Comparison of ENCODE assay signal across 17 cellular contexts in the genomic region with DNA sequence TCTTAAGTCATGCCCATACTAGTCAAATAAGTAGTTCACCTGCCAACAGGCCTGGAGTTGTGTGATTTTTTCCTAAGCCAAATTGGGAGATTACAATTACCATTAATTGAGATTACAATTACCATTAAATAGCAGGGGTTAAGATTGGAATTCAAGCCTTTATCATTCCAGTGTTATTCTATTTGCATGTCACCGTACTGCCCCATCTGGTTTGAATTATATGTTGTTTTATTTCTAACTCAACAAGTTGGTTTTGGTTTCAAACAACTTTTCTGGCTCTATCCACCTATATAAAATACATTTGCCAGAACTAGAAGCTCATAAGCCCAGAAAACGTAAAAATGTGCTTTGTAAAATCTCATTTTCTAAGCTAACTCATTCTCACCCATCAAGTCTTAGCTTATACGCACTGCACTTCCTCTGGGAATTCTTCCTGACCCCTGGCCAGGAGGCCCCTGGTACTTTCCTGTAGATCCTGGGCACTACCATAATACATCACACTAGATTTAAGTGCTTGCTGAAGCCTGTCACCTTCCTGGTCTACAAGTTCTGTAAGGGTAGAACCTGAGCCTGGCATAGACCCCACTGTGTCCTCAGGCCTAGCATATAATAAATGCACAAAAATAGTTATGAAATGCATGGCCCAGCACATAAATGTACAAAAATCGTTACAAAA.
DNase-seq lines count a peak whose midpoint lies in the region; ATAC-seq and TF ChIP-seq lines count a peak whose summit lies in the region.
"Had no signal": no experiment of that assay in that cellular context is flagged by ENCODE, and none has a peak within 500 bp of the region (broad histone marks: within the 10 kb centered on the region; RNA-seq: fewer than 3 reads in every experiment).

No MANE protein-coding gene starts in this region.

- H3K27me3 Mint-ChIP-seq in HFFc6 (ENCODE audit: insufficient read depth) (no peaks in the 10 kb centered on the region), endodermal cell (ENCODE audit: insufficient read depth) (no peaks in the 10 kb centered on the region)
- H3K27me3 Mint-ChIP-seq in activated CD8-positive, alpha-beta memory T cell treated with anti-CD3 and anti-CD28 coated beads, Interleukin-2, amount 10 ng/mL, durations not matched to agents 7 days and 5 days: no peaks in the 10 kb centered on the region

- TF ChIP-seq CTCF in AG09319 (IDR thresholded peaks at IDR 0.05; ENCODE audit: low read depth, low read length) (no peak), HFFc6 (IDR thresholded peaks at IDR 0.05) (no peak), endodermal cell (conservative IDR thresholded peaks at IDR 0.05) (no peak)

- H3K36me3 Mint-ChIP-seq in HFFc6 (ENCODE audit: low read depth) (no peaks in the 10 kb centered on the region), endodermal cell (ENCODE audit: low read depth) (no peaks in the 10 kb centered on the region)
- H3K36me3 Mint-ChIP-seq in activated CD8-positive, alpha-beta memory T cell treated with anti-CD3 and anti-CD28 coated beads, Interleukin-2, amount 10 ng/mL, durations not matched to agents 7 days and 5 days: no peaks in the 10 kb centered on the region
- H3K36me3 Mint-ChIP-seq: CD14-positive monocyte had no signal

- H3K9me3 ChIP-seq in endodermal cell (ENCODE audit: control insufficient read depth, low read length) (no peaks in the 10 kb centered on the region), iPS-20b (ENCODE audit: insufficient read depth, low read depth, low read length) (no peaks in the 10 kb centered on the region)
- H3K9me3 ChIP-seq: SJSA1 had no signal

- H3K36me3 ChIP-seq in endodermal cell (ENCODE audit: control insufficient read depth, insufficient read depth, low read length): no peaks in the 10 kb centered on the region
- H3K36me3 ChIP-seq in iPS-20b (ENCODE audit: insufficient read depth, low read depth, low read length): no peaks in the 10 kb centered on the region
- H3K36me3 ChIP-seq: SJSA1 had no signal

- H3K4me1 Mint-ChIP-seq in HFFc6 (ENCODE audit: low read depth): peaks cover 39% of the 10 kb centered on the region
- peaks cover 26% of the 10 kb centered on the region for H3K4me1 Mint-ChIP-seq in endodermal cell
- no peaks in the 10 kb centered on the region for H3K4me1 Mint-ChIP-seq in activated CD8-positive, alpha-beta memory T cell treated with anti-CD3 and anti-CD28 coated beads, Interleukin-2, amount 10 ng/mL, durations not matched to agents 7 days and 5 days
- H3K4me1 Mint-ChIP-seq: CD14-positive monocyte had no signal

- H3K9me3 Mint-ChIP-seq in HFFc6: no peaks in the 10 kb centered on the region
- H3K9me3 Mint-ChIP-seq in endodermal cell: no peaks in the 10 kb centered on the region
- no peaks in the 10 kb centered on the region for H3K9me3 Mint-ChIP-seq in activated CD8-positive, alpha-beta memory T cell treated with anti-CD3 and anti-CD28 coated beads, Interleukin-2, amount 10 ng/mL, durations not matched to agents 7 days and 5 days (ENCODE audit: low read depth)
- H3K9me3 Mint-ChIP-seq: CD14-positive monocyte had no signal

- H3K27me3 ChIP-seq in endodermal cell (ENCODE audit: control insufficient read depth, insufficient read depth, low read length, poor library complexity, severe bottlenecking) (no peaks in the 10 kb centered on the region), iPS-20b (ENCODE audit: insufficient read depth, low read length) (no peaks in the 10 kb centered on the region)

- WGBS in endodermal cell (ENCODE audit: insufficient coverage in 1 of 2, insufficient read length in 1 of 2), 2 experiments: 86 to 100% methylated on average over 3 to 4 of the region's 4 CpGs

- no peak for ATAC-seq in HG02884 (IDR thresholded peaks at IDR 0.05; ENCODE audit: unreplicated experiment)
- no peak for ATAC-seq in activated CD8-positive, alpha-beta memory T cell treated with anti-CD3 and anti-CD28 coated beads, Interleukin-2, amount 10 ng/mL, durations not matched to agents 7 days and 5 days

- DNase-seq in AG09319 (ENCODE audit: extremely low read depth, low read depth) (peak; percentile 29), HFFc6 (peak; percentile 20), endodermal cell (peak; percentile 47), NCI-H2107 treated with DMSO at 0.1 percent for 48 hours (lab: John Stamatoyannopoulos, UW; ENCODE audit: unreplicated experiment) (no peak)
- no peak for DNase-seq in activated CD8-positive, alpha-beta memory T cell treated with anti-CD3 and anti-CD28 coated beads, Interleukin-2, amount 10 ng/mL, durations not matched to agents 7 days and 5 days
- DNase-seq in effector CD4-positive, alpha-beta T cell: no peak
- DNase-seq: AML-193, DMS 273 treated with DMSO at 0.1 percent for 48 hours, HCEC 1CT, KBM-7, NCI-H1417 treated with DMSO at 0.1 percent for 48 hours, NCI-H2029 treated with DMSO at 0.1 percent for 48 hours, NCI-H510A treated with DMSO at 0.1 percent for 48 hours had no signal

- H3K4me3 Mint-ChIP-seq in HFFc6: peak overlapping the region; percentile 58
- no peak overlapping the region for H3K4me3 Mint-ChIP-seq in endodermal cell
- H3K4me3 Mint-ChIP-seq in activated CD8-positive, alpha-beta memory T cell treated with anti-CD3 and anti-CD28 coated beads, Interleukin-2, amount 10 ng/mL, durations not matched to agents 7 days and 5 days: no peak overlapping the region
- H3K4me3 Mint-ChIP-seq: CD14-positive monocyte had no signal

- H3K27ac Mint-ChIP-seq in HFFc6 (peak overlapping the region; percentile 78), endodermal cell (no peak overlapping the region)
- no peak overlapping the region for H3K27ac Mint-ChIP-seq in activated CD8-positive, alpha-beta memory T cell treated with anti-CD3 and anti-CD28 coated beads, Interleukin-2, amount 10 ng/mL, durations not matched to agents 7 days and 5 days
- H3K27ac Mint-ChIP-seq: CD14-positive monocyte had no signal

- H3K9ac ChIP-seq in endodermal cell (ENCODE audit: extremely low read depth, low read length, poor library complexity, severe bottlenecking) (no peak overlapping the region), iPS-20b (ENCODE audit: low read depth, low read length) (peak overlapping the region; percentile 44; the same call in 1 of the 2 replicates)

- CTCF ChIA-PET in activated CD8-positive, alpha-beta memory T cell treated with anti-CD3 and anti-CD28 coated beads, Interleukin-2, amount 10 ng/mL, durations not matched to agents 7 days and 5 days (lab: Charles Lee): no interaction called here

- no peak overlapping the region for H3K4me3 ChIP-seq in endodermal cell (ENCODE audit: low read length)
- H3K4me3 ChIP-seq in iPS-20b (ENCODE audit: low read length): peak overlapping the region; percentile 14
- H3K4me3 ChIP-seq: SJSA1 had no signal

- H3K4me1 ChIP-seq in endodermal cell (ENCODE audit: control insufficient read depth, insufficient read depth, low read length): no peaks in the 10 kb centered on the region
- H3K4me1 ChIP-seq in iPS-20b (ENCODE audit: insufficient read depth, low read length): peaks cover 35% of the 10 kb centered on the region
- H3K4me1 ChIP-seq: SJSA1 had no signal

- H3K27ac ChIP-seq in endodermal cell (ENCODE audit: low read depth, low read length) (no peak overlapping the region), iPS-20b (ENCODE audit: low read length) (peak overlapping the region; percentile 59)
- H3K27ac ChIP-seq: SJSA1 had no signal

Comparison
In these comparisons a context has a peak if more than half of its experiments do, and no peak if none do; other contexts are left out.
1. DNase-seq: peak in AG09319 (single experiment), HFFc6 (single experiment) and endodermal cell (single experiment); none in activated CD8-positive, alpha-beta memory T cell treated with anti-CD3 and anti-CD28 coated beads, Interleukin-2, amount 10 ng/mL, durations not matched to agents 7 days and 5 days (single experiment), effector CD4-positive, alpha-beta T cell (single experiment) and NCI-H2107 treated with DMSO at 0.1 percent for 48 hours (single experiment).